In the genomic region with DNA sequence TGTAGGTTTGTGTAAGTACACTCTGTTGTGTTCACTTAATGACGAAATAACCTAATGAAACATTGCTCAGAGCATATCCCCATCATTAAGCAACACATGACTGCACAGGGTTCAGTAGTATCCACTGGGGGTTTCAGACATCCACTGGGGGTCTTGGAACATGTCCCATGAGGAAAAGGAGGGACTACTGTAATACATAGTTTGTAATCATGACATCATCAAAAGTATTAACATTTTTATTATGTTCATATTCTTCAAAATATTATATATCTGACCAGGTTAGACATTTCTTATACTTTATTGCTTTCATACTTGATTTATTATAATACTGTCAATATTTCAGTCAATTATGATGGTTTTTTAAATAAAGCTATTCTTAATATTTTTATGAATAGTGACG, we compare ENCODE assay signal across 18 cellular contexts. TPM values are rescaled to one million over a fixed set of nuclear protein-coding genes. Genes with fewer than 3 reads are reported as not detected.
DNase-seq lines count a peak whose midpoint lies in the region; ATAC-seq, FAIRE-seq and TF ChIP-seq lines count a peak whose summit lies in the region.
"Had no signal": no experiment of that assay in that cellular context is flagged by ENCODE, and none has a peak within 500 bp of the region (broad histone marks: within the 10 kb centered on the region; RNA-seq: fewer than 3 reads in every experiment).

No MANE protein-coding gene starts in this region.

- H3K27me3 Mint-ChIP-seq in stimulated activated naive B cell treated with anti-CD40 and anti-IgM and Interleukin-4, amounts not matched to agents 10 μg/mL and 1 μg/mL and 100 μg/mL, for 72 hours = no peaks in the 10 kb centered on the region
- no peaks in the 10 kb centered on the region for H3K27me3 Mint-ChIP-seq in T-helper 17 cell
- H3K27me3 Mint-ChIP-seq: IgD-negative memory B cell had no signal

- POLR2A ChIA-PET in HEK293 (lab: Yijun Ruan, JAX) = no interaction called here

- no peak overlapping the region for H3K4me3 ChIP-seq in HEK293 (ENCODE audit: low read depth, low read length)
- H3K4me3 ChIP-seq in fibroblast of mammary gland (ENCODE audit: control insufficient read depth, low read depth, low read length) = no peak overlapping the region
- H3K4me3 ChIP-seq: A549 had no signal

- FAIRE-seq in G401.6 (lab: Jason Lieb, UNC) = peak; percentile 46
- FAIRE-seq: A549, H1 had no signal

- no peaks in the 10 kb centered on the region for H3K9me3 Mint-ChIP-seq in stimulated activated naive B cell treated with anti-CD40 and anti-IgM and Interleukin-4, amounts not matched to agents 10 μg/mL and 1 μg/mL and 100 μg/mL, for 72 hours
- H3K9me3 Mint-ChIP-seq: CD14-positive monocyte; CD8-positive, alpha-beta T cell; IgD-negative memory B cell had no signal

- CTCF ChIA-PET in HEK293 (lab: Yijun Ruan, JAX) = no interaction called here

- peaks cover 1 to 2% of the 10 kb centered on the region in 2 donors for H3K4me1 Mint-ChIP-seq in stimulated activated naive B cell treated with anti-CD40 and anti-IgM and Interleukin-4, amounts not matched to agents 10 μg/mL and 1 μg/mL and 100 μg/mL, for 72 hours
- H3K4me1 Mint-ChIP-seq in T-helper 17 cell = peaks cover 2% of the 10 kb centered on the region
- H3K4me1 Mint-ChIP-seq: CD14-positive monocyte, IgD-negative memory B cell had no signal

- no peak for TF ChIP-seq CTCF in HEK293 (tag by site-specific recombination; IDR thresholded peaks at IDR 0.05)
- no peak for TF ChIP-seq CTCF in fibroblast of mammary gland (conservative IDR thresholded peaks at IDR 0.05; ENCODE audit: control insufficient read depth, insufficient read depth, low read depth, low read length)

- H3K36me3 Mint-ChIP-seq in stimulated activated naive B cell treated with anti-CD40 and anti-IgM and Interleukin-4, amounts not matched to agents 10 μg/mL and 1 μg/mL and 100 μg/mL, for 72 hours = peaks cover 18 to 38% of the 10 kb centered on the region in 2 donors
- H3K36me3 Mint-ChIP-seq in T-helper 17 cell (ENCODE audit: low read depth) = peaks cover 3% of the 10 kb centered on the region

- ATAC-seq in stimulated activated naive B cell treated with anti-CD40 and anti-IgM and Interleukin-4, amounts not matched to agents 10 μg/mL and 1 μg/mL and 100 μg/mL, for 72 hours (replicated peaks) = no peak
- no peak for ATAC-seq in T-helper 17 cell
- ATAC-seq: A549; CD8-positive, alpha-beta T cell; HCT116 had no signal

- peak overlapping the region; percentile 78 for H3K27ac Mint-ChIP-seq in stimulated activated naive B cell treated with anti-CD40 and anti-IgM and Interleukin-4, amounts not matched to agents 10 μg/mL and 1 μg/mL and 100 μg/mL, for 72 hours
- H3K27ac Mint-ChIP-seq in T-helper 17 cell = no peak overlapping the region
- H3K27ac Mint-ChIP-seq: IgD-negative memory B cell had no signal

- H3K4me3 Mint-ChIP-seq in stimulated activated naive B cell treated with anti-CD40 and anti-IgM and Interleukin-4, amounts not matched to agents 10 μg/mL and 1 μg/mL and 100 μg/mL, for 72 hours = no peak overlapping the region
- H3K4me3 Mint-ChIP-seq in T-helper 17 cell = no peak overlapping the region
- H3K4me3 Mint-ChIP-seq: CD14-positive monocyte; CD8-positive, alpha-beta T cell; IgD-negative memory B cell had no signal

- peaks cover 18 to 55% of the 10 kb centered on the region in 2 experiments for H3K36me3 ChIP-seq in HEK293 (ENCODE audit: control insufficient read depth in 2 of 2, insufficient read depth in 1 of 2, low read length in 2 of 2)

- H3K27ac ChIP-seq in HEK293 (ENCODE audit: extremely low read depth, low read depth, low read length) = no peak overlapping the region
- H3K27ac ChIP-seq: A549 had no signal

- peak; percentile 1 for DNase-seq in fibroblast of mammary gland (ENCODE audit: low read depth)
- no peak for DNase-seq in stimulated activated naive B cell treated with anti-CD40 and anti-IgM and Interleukin-4, amounts not matched to agents 10 μg/mL and 1 μg/mL and 100 μg/mL, for 72 hours
- no peak for DNase-seq in KG1 (lab: John Stamatoyannopoulos, UW)
- no peak for DNase-seq in T-helper 17 cell
- no peak for DNase-seq in HCEC 1CT
- DNase-seq: CD8-positive, alpha-beta T cell; COR-L47; DMS153; DMS79 treated with DMSO at 0.1 percent for 48 hours; EL; GDM1 had no signal

- H3K9me3 ChIP-seq in HEK293 (ENCODE audit: control insufficient read depth, insufficient read depth, low read depth, low read length) (no peaks in the 10 kb centered on the region), T-helper 17 cell (ENCODE audit: control insufficient read depth, low read length, poor library complexity, severe bottlenecking) (no peaks in the 10 kb centered on the region)
- H3K9me3 ChIP-seq: A549 had no signal

- no peaks in the 10 kb centered on the region for H3K4me1 ChIP-seq in HEK293 (ENCODE audit: control insufficient read depth, insufficient read depth, low read length)
- H3K4me1 ChIP-seq: A549 had no signal

TF ChIP-seq in HEK293, 187 proteins besides CTCF, POLR2A, EP300 and RAD21:
- TF ChIP-seq ZBTB48 (tag by site-specific recombination; IDR thresholded peaks at IDR 0.05) = no peak
- no peak for TF ChIP-seq ZNF341 (tag by site-specific recombination; IDR thresholded peaks at IDR 0.05; ENCODE audit: low read depth)
- no peak for TF ChIP-seq RBAK (tag by site-specific recombination; IDR thresholded peaks at IDR 0.05)
- no peak for TF ChIP-seq GLIS2 (tag by site-specific recombination; IDR thresholded peaks at IDR 0.05)
- TF ChIP-seq, protein P1, sequence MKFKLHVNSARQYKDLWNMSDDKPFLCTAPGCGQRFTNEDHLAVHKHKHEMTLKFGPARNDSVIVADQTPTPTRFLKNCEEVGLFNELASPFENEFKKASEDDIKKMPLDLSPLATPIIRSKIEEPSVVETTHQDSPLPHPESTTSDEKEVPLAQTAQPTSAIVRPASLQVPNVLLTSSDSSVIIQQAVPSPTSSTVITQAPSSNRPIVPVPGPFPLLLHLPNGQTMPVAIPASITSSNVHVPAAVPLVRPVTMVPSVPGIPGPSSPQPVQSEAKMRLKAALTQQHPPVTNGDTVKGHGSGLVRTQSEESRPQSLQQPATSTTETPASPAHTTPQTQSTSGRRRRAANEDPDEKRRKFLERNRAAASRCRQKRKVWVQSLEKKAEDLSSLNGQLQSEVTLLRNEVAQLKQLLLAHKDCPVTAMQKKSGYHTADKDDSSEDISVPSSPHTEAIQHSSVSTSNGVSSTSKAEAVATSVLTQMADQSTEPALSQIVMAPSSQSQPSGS (tag by site-specific recombination; IDR thresholded peaks at IDR 0.05; ENCODE audit: low read depth) = peak; percentile 32; the same call in 1 of the 2 replicates

RNA-seq across cellular contexts. Expression of a gene that starts 54.4 kb away (rescaled TPM):
- total RNA-seq in T-helper 17 cell = 1 to 10 TPM; 5.8 to 9.9 TPM
